Comparison of ENCODE assay signal across 22 cellular contexts in the genomic region with DNA sequence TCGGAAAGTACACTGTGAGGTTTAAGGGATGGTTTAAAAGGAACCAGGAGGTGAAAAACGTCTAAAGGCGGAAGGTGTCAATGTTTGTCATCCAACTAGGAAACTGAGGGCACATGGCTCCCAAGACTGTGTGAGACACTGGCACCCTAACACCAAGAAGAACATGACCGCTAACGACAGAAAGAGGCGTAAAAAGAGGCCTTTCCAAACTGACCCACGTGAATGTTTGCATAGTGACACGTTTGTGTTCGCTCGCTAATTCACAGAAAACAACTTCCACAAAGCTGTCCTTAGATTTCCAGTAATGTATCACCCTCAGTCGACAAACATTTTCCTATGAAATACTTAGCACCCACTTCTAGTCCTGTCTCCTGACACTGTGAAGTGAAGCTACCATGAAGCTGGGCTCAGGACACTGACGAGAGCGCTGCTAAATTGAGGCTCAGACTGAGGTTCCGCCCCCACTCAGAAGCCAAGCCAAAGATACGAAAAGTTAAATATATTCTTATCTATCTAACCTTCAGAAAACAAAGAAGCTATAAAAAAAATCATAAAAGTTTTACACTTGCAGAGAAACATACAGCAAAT.
DNase-seq lines count a peak whose midpoint lies in the region; ATAC-seq and TF ChIP-seq lines count a peak whose summit lies in the region.
"Had no signal": no experiment of that assay in that cellular context is flagged by ENCODE, and none has a peak within 500 bp of the region (broad histone marks: within the 10 kb centered on the region; RNA-seq: fewer than 3 reads in every experiment).

No MANE protein-coding gene starts in this region.

- no peak overlapping the region for H2BK120ac ChIP-seq in H9 (ENCODE audit: low read depth, low read length, poor library complexity, severe bottlenecking)

- no CpG with 5 or more reads among the region's 15 CpGs for WGBS in H9 (ENCODE audit: extremely low coverage, insufficient read length, low lambda C conversion rate)
- WGBS in endodermal cell (ENCODE audit: insufficient coverage in 1 of 2, insufficient read length in 1 of 2), 2 experiments, result 94 to 97% methylated on average over 15 of the region's 15 CpGs

- no peak overlapping the region for H2BK15ac ChIP-seq in H9 (ENCODE audit: low read depth, low read length)

- H3K27ac Mint-ChIP-seq in CD14-positive monocyte (peak overlapping the region in 4 of 7 donors; percentile 4 to 80 (median 40)), H9 (no peak overlapping the region; a peak in 1 of 7 replicates), endodermal cell (no peak overlapping the region)

- H3K4me2 ChIP-seq in H9 (ENCODE audit: insufficient read depth, insufficient read length, low read length), result no peak overlapping the region
- H3K4me2 ChIP-seq: PC-9 had no signal

- H3K23ac ChIP-seq in H9 (ENCODE audit: insufficient read length, low read depth, low read length), result peak overlapping the region; percentile 17

- intact Hi-C loops in CD14-positive monocyte (cut with micrococcal nuclease), result no loop called here

- no peak for TF ChIP-seq CTCF in CD14-positive monocyte (IDR thresholded peaks at IDR 0.05)
- TF ChIP-seq CTCF in H9 (conservative IDR thresholded peaks at IDR 0.05), result no peak
- TF ChIP-seq CTCF in endodermal cell (conservative IDR thresholded peaks at IDR 0.05), result no peak

- no peaks in the 10 kb centered on the region for H3K4me1 ChIP-seq in H9 (ENCODE audit: insufficient read depth, low read length)
- no peaks in the 10 kb centered on the region for H3K4me1 ChIP-seq in endodermal cell (ENCODE audit: control insufficient read depth, insufficient read depth, low read length)
- H3K4me1 ChIP-seq: SJCRH30 had no signal

- H3K27me3 ChIP-seq in H9 (ENCODE audit: insufficient read depth, low read length), result no peaks in the 10 kb centered on the region
- H3K27me3 ChIP-seq in endodermal cell (ENCODE audit: control insufficient read depth, insufficient read depth, low read length, poor library complexity, severe bottlenecking), result no peaks in the 10 kb centered on the region
- H3K27me3 ChIP-seq: BLaER1 treated with 17β-estradiol and CSF1 and Interleukin-3, amounts not matched to agents 10 nM and 100 nM; MG63; SJCRH30 had no signal

- H3K23me2 ChIP-seq in H9 (ENCODE audit: insufficient read length, low read depth, low read length, poor library complexity, severe bottlenecking), result no peaks in the 10 kb centered on the region

- H2AFZ ChIP-seq in H9 (ENCODE audit: low read length), result no peak overlapping the region
- H2AFZ ChIP-seq: PC-9 had no signal

- H3K9me3 Mint-ChIP-seq in CD14-positive monocyte, result peaks cover 0 to 2% (median 0%) of the 10 kb centered on the region in 7 donors
- H3K9me3 Mint-ChIP-seq in H9, result peaks cover 0 to 6% of the 10 kb centered on the region in 2 experiments; a peak in 1 of 5 replicates
- H3K9me3 Mint-ChIP-seq in endodermal cell, result peaks cover 11% of the 10 kb centered on the region

- H2BK12ac ChIP-seq in H9 (ENCODE audit: insufficient read length, low read depth, low read length), result no peak overlapping the region

- H3K4me1 Mint-ChIP-seq in CD14-positive monocyte, result peaks cover 88% of the 10 kb centered on the region
- peaks cover 3 to 13% of the 10 kb centered on the region in 2 experiments; a peak in 3 of 4 replicates for H3K4me1 Mint-ChIP-seq in H9
- H3K4me1 Mint-ChIP-seq in endodermal cell, result peaks cover 1% of the 10 kb centered on the region

- no peaks in the 10 kb centered on the region for H4K20me1 ChIP-seq in H9 (ENCODE audit: control insufficient read depth, insufficient read depth, insufficient read length)

- peaks cover 7% of the 10 kb centered on the region for H3K36me3 ChIP-seq in endodermal cell (ENCODE audit: control insufficient read depth, insufficient read depth, low read length)
- H3K36me3 ChIP-seq: MG63, SJCRH30 had no signal

- H4K5ac ChIP-seq in H9 (ENCODE audit: insufficient read length, low read depth, low read length), result no peak overlapping the region

- H3K27ac ChIP-seq in H9 (ENCODE audit: insufficient read length, low read depth, low read length), result no peak overlapping the region
- H3K27ac ChIP-seq in endodermal cell (ENCODE audit: low read depth, low read length), result no peak overlapping the region
- H3K27ac ChIP-seq: PC-9, SJCRH30 had no signal

- no peak overlapping the region for H2BK20ac ChIP-seq in H9 (ENCODE audit: low read depth, low read length, poor library complexity, severe bottlenecking)

- H3K27me3 Mint-ChIP-seq in CD14-positive monocyte (ENCODE audit: low read depth in 3 of 3) (peaks cover 0 to 4% (median 2%) of the 10 kb centered on the region in 3 donors), H9 (ENCODE audit: low read depth) (no peaks in the 10 kb centered on the region), endodermal cell (ENCODE audit: insufficient read depth) (no peaks in the 10 kb centered on the region)

- H4K91ac ChIP-seq in H9 (ENCODE audit: insufficient read length, low read depth, low read length), result no peak overlapping the region

- no peak overlapping the region for H3K18ac ChIP-seq in H9 (ENCODE audit: insufficient read length, low read depth, low read length)

- H3K4me3 ChIP-seq in endodermal cell (ENCODE audit: low read length), result no peak overlapping the region
- H3K4me3 ChIP-seq: BLaER1 treated with 17β-estradiol and CSF1 and Interleukin-3, amounts not matched to agents 10 nM and 100 nM; K562; MG63; PC-9; SJCRH30 had no signal

- H3K36me3 Mint-ChIP-seq in CD14-positive monocyte (peaks cover 35 to 53% of the 10 kb centered on the region in 2 donors), H9 (ENCODE audit: insufficient read depth in 1 of 3, low read depth in 3 of 3) (peaks cover 6% of the 10 kb centered on the region in 3 experiments; a peak in 6 of 7 replicates), endodermal cell (ENCODE audit: low read depth) (peaks cover 34% of the 10 kb centered on the region)
- H3K36me3 Mint-ChIP-seq: CD4-positive, alpha-beta memory T cell had no signal

- H3K14ac ChIP-seq in H9 (ENCODE audit: insufficient read depth, low read length), result no peak overlapping the region

- H3T11ph ChIP-seq in H9 (ENCODE audit: low read length), result no peak overlapping the region

- H3K79me2 ChIP-seq in H9 (ENCODE audit: insufficient read depth, low read length), result no peaks in the 10 kb centered on the region

- no peak overlapping the region for H3K56ac ChIP-seq in H9 (ENCODE audit: insufficient read length, low read depth, low read length)

- H3K9me3 ChIP-seq in H9 (ENCODE audit: control insufficient read depth, low read depth, low read length) (no peaks in the 10 kb centered on the region), endodermal cell (ENCODE audit: control insufficient read depth, low read length) (peaks cover 6% of the 10 kb centered on the region)
- H3K9me3 ChIP-seq: MG63, SJCRH30 had no signal

- H3K4me3 Mint-ChIP-seq in CD14-positive monocyte (no peak overlapping the region), H9 (no peak overlapping the region), endodermal cell (no peak overlapping the region)

- H3K9ac ChIP-seq in H9 (ENCODE audit: extremely low read depth, insufficient read length, low read length), result no peak overlapping the region
- H3K9ac ChIP-seq in endodermal cell (ENCODE audit: extremely low read depth, low read length, poor library complexity, severe bottlenecking), result no peak overlapping the region
- H3K9ac ChIP-seq: BLaER1 treated with 17β-estradiol and CSF1 and Interleukin-3, amounts not matched to agents 10 nM and 100 nM had no signal

- no peak overlapping the region for H4K8ac ChIP-seq in H9 (replicated peaks; ENCODE audit: insufficient read length, low read depth, low read length)

- DNase-seq in CD14-positive monocyte (ENCODE audit: low spot score) (no peak), H9 (no peak), endodermal cell (peak; percentile 14), NCI-H2107 treated with DMSO at 0.1 percent for 48 hours (lab: John Stamatoyannopoulos, UW; ENCODE audit: unreplicated experiment) (no peak), NCI-H524 (lab: John Stamatoyannopoulos, UW) (no peak)
- DNase-seq in stimulated activated CD8-positive, alpha-beta memory T cell treated with anti-CD3 and anti-CD28 coated beads, Interleukin-4, amount 100 ng/mL, for 48 hours, result peak; percentile 11
- DNase-seq: AML-193; CD4-positive, alpha-beta memory T cell; COR-L47; MG63; NCI-H1105 treated with DMSO at 0.1 percent for 48 hours; NCI-H146; NCI-H1930; NCI-H2107; NCI-H446 treated with DMSO at 0.1 percent for 48 hours; NCI-H526 treated with DMSO at 0.1 percent for 48 hours; PC-9; SJCRH30 had no signal

- no peaks in the 10 kb centered on the region for H3K79me1 ChIP-seq in H9 (ENCODE audit: insufficient read depth, low read depth, low read length, poor library complexity, severe bottlenecking)

- no peak overlapping the region for H2AK5ac ChIP-seq in H9 (ENCODE audit: insufficient read length, low read length)

- ATAC-seq in GM21619 (IDR thresholded peaks at IDR 0.05; ENCODE audit: unreplicated experiment), result no peak
- ATAC-seq: K562, Right ventricle myocardium inferior had no signal

- H2BK5ac ChIP-seq in H9 (ENCODE audit: insufficient read length, low read length), result no peak overlapping the region

- no peak overlapping the region for H3K4ac ChIP-seq in H9 (ENCODE audit: low read depth, low read length)

Comparison
In these comparisons a context has a peak if more than half of its experiments do, and no peak if none do; other contexts are left out.
1. DNase-seq: peak in endodermal cell (single experiment) and stimulated activated CD8-positive, alpha-beta memory T cell treated with anti-CD3 and anti-CD28 coated beads, Interleukin-4, amount 100 ng/mL, for 48 hours (single experiment); none in CD14-positive monocyte (single experiment), H9 (single experiment), NCI-H2107 treated with DMSO at 0.1 percent for 48 hours (single experiment) and NCI-H524 (0 of 2).
2. H3K27ac Mint-ChIP-seq: peak in CD14-positive monocyte (4 of 7); none in H9 (0 of 3) and endodermal cell (single experiment).